In the genomic region with DNA sequence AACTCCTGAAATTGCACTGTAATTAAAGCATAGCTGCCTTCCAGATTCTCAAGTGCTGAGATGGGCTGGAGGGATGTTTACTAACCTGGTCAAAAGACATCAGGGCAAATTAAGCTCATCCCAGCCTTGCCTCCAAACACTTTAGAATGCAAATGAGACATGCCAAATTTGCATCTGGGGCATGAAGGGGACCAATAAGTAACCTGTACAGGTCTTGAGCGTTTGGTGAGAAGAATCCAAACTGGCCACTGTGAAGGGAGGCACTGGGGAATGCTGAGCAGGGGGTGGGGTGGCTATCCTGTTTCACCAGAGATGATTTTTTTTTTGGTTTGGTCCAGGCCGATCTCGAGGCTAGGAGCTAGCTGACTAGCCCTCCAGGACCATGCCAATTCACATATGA, we compare ENCODE assay signal across 8 cellular contexts. TPM values are rescaled to one million over a fixed set of nuclear protein-coding genes. Genes with fewer than 3 reads are reported as not detected.
DNase-seq lines count a peak whose midpoint lies in the region; ATAC-seq and TF ChIP-seq lines count a peak whose summit lies in the region.
"Had no signal": no experiment of that assay in that cellular context is flagged by ENCODE, and none has a peak within 500 bp of the region (broad histone marks: within the 10 kb centered on the region; RNA-seq: fewer than 3 reads in every experiment).

No MANE protein-coding gene starts in this region.

- H3K27me3 ChIP-seq in left lung = no peaks in the 10 kb centered on the region
- H3K27me3 ChIP-seq: neutrophil had no signal

- peak; percentile 33 for ATAC-seq in GM18861 (IDR thresholded peaks at IDR 0.05; ENCODE audit: unreplicated experiment)
- peak; percentile 40 for ATAC-seq in GM21825 (IDR thresholded peaks at IDR 0.05; ENCODE audit: unreplicated experiment)
- ATAC-seq in left lung = no peak

- H3K4me3 ChIP-seq in iPS-18c (ENCODE audit: insufficient read depth, low read depth, low read length) (peak overlapping the region; percentile 32), left lung (no peak overlapping the region)

- TF ChIP-seq CTCF in left lung (IDR thresholded peaks at IDR 0.05) = no peak

- H3K36me3 ChIP-seq in left lung = no peaks in the 10 kb centered on the region
- H3K36me3 ChIP-seq: neutrophil had no signal

- no peak overlapping the region for H3K27ac ChIP-seq in left lung
- H3K27ac ChIP-seq: neutrophil had no signal

- H3K9me3 ChIP-seq in iPS-18c (ENCODE audit: control insufficient read depth, insufficient read depth, low read length) (no peaks in the 10 kb centered on the region), left lung (no peaks in the 10 kb centered on the region)
- H3K9me3 ChIP-seq: neutrophil had no signal

- H3K4me1 ChIP-seq in left lung = peaks cover 7 to 11% of the 10 kb centered on the region in 2 donors

- DNase-seq in NCI-H146 treated with DMSO at 0.1 percent for 48 hours (lab: John Stamatoyannopoulos, UW; ENCODE audit: unreplicated experiment) (peak; percentile 40), left lung (no peak)
- no peak for DNase-seq in activated CD4-positive, CD25-positive, alpha-beta regulatory T cell treated with anti-CD3 and anti-CD28 coated beads, Interleukin-2, amount 50 U/mL, for 72 hours
- DNase-seq in stimulated activated CD4-positive, alpha-beta T cell treated with anti-CD3 and anti-CD28 coated beads, Interleukin-12 subunit alpha, Interleukin-12 subunit beta, amount 100 ng/mL, for 4 hours = no peak

- intact Hi-C loops in left lung (cut with DNase I) = no loop called here

RNA-seq across cellular contexts. Expression of a gene that starts 38.3 kb away (rescaled TPM):
- 10 to 100 TPM; 34.1 to 46.8 TPM for total RNA-seq in left lung
